ENCODE assay signal across 9 cellular contexts in genomic region chr11:101129203-101129943, GRCh38. TPM values are rescaled to one million over a fixed set of nuclear protein-coding genes. Genes with fewer than 3 reads are reported as not detected.
DNase-seq lines count a peak whose midpoint lies in the region; ATAC-seq and TF ChIP-seq lines count a peak whose summit lies in the region.
"Had no signal": no experiment of that assay in that cellular context is flagged by ENCODE, and none has a peak within 500 bp of the region (broad histone marks: within the 10 kb centered on the region; RNA-seq: fewer than 3 reads in every experiment).

Gene PGR, minus strand, starts transcription at chr11:101129813. Its CDS starts 743 bp downstream, at chr11:101129070.

- no peak within 1 kb of the TSS for H3K9ac ChIP-seq in endodermal cell (ENCODE audit: extremely low read depth, low read length, poor library complexity, severe bottlenecking)

- no peak within 1 kb of the TSS for H3K27ac ChIP-seq in endodermal cell (ENCODE audit: low read depth, low read length)
- H3K27ac ChIP-seq in upper lobe of left lung, result peak within 1 kb of the TSS in 2 of 4 donors; percentile 2 to 78

- H3K9me3 Mint-ChIP-seq in endodermal cell, result no peaks in the 10 kb centered on the region
- H3K9me3 Mint-ChIP-seq in mesothelial cell of epicardium, result no peaks in the 10 kb centered on the region

- TF ChIP-seq EP300 in upper lobe of left lung (IDR thresholded peaks at IDR 0.05), result no peak

- TF ChIP-seq CTCF in endodermal cell (conservative IDR thresholded peaks at IDR 0.05), result no peak
- TF ChIP-seq CTCF in mesothelial cell of epicardium (IDR thresholded peaks at IDR 0.05; ENCODE audit: unreplicated experiment), result no peak
- no peak for TF ChIP-seq CTCF in upper lobe of left lung (IDR thresholded peaks at IDR 0.05)

- H3K4me3 ChIP-seq in endodermal cell (ENCODE audit: low read length), result peak within 1 kb of the TSS; percentile 74
- H3K4me3 ChIP-seq in upper lobe of left lung, result peak within 1 kb of the TSS in 3 of 4 donors; percentile 43 to 55 (median 50)

- peak; percentile 34 for DNase-seq in NCI-H345 (lab: John Stamatoyannopoulos, UW)
- no peak for DNase-seq in NCI-H345 treated with DMSO at 0.1 percent for 48 hours (lab: John Stamatoyannopoulos, UW; ENCODE audit: unreplicated experiment)
- DNase-seq in endodermal cell, result peak; percentile 72
- no peak for DNase-seq in mesothelial cell of epicardium (ENCODE audit: low spot score in 2 of 2, unreplicated experiment in 2 of 2)
- peak in 1 of 2 donors; percentile 62 for DNase-seq in upper lobe of left lung
- no peak for DNase-seq in NCI-H2029 (lab: John Stamatoyannopoulos, UW)
- DNase-seq: stimulated activated CD4-positive, alpha-beta T cell treated with anti-CD3 and anti-CD28 coated beads, Interleukin-12 subunit alpha, Interleukin-12 subunit beta, amount 100 ng/mL, for 4 hours had no signal

- no peak for TF ChIP-seq POLR2A in upper lobe of left lung (IDR thresholded peaks at IDR 0.05)

- H3K36me3 Mint-ChIP-seq in endodermal cell (ENCODE audit: low read depth) (no peaks in the 10 kb centered on the region), mesothelial cell of epicardium (no peaks in the 10 kb centered on the region)

- H3K4me3 Mint-ChIP-seq in endodermal cell (peak within 1 kb of the TSS; percentile 60), mesothelial cell of epicardium (peak within 1 kb of the TSS; percentile 48)

- peaks cover 7% of the 10 kb centered on the region for H3K4me1 Mint-ChIP-seq in endodermal cell
- H3K4me1 Mint-ChIP-seq in mesothelial cell of epicardium, result peaks cover 14% of the 10 kb centered on the region

- H3K4me1 ChIP-seq in endodermal cell (ENCODE audit: control insufficient read depth, insufficient read depth, low read length) (no peaks in the 10 kb centered on the region), upper lobe of left lung (peaks cover 0 to 16% (median 7%) of the 10 kb centered on the region in 4 donors)

- peaks cover 80% of the 10 kb centered on the region for H3K27me3 Mint-ChIP-seq in endodermal cell (ENCODE audit: insufficient read depth)
- H3K27me3 Mint-ChIP-seq in mesothelial cell of epicardium (ENCODE audit: low read depth), result peaks cover 92% of the 10 kb centered on the region

- H3K9me3 ChIP-seq in endodermal cell (ENCODE audit: control insufficient read depth, low read length) (no peaks in the 10 kb centered on the region), upper lobe of left lung (no peaks in the 10 kb centered on the region)

- peaks cover 79% of the 10 kb centered on the region for H3K27me3 ChIP-seq in endodermal cell (ENCODE audit: control insufficient read depth, insufficient read depth, low read length, poor library complexity, severe bottlenecking)
- H3K27me3 ChIP-seq in upper lobe of left lung, result peaks cover 0 to 20% (median 8%) of the 10 kb centered on the region in 4 donors

- H3K36me3 ChIP-seq in endodermal cell (ENCODE audit: control insufficient read depth, insufficient read depth, low read length), result no peaks in the 10 kb centered on the region
- no peaks in the 10 kb centered on the region for H3K36me3 ChIP-seq in upper lobe of left lung

- peak; percentile 36 to 42 for ATAC-seq in upper lobe of left lung (ENCODE audit: low FRiP score in 2 of 2)
- ATAC-seq in GM19035 (IDR thresholded peaks at IDR 0.05; ENCODE audit: unreplicated experiment), result no peak
- ATAC-seq in GM21786 (IDR thresholded peaks at IDR 0.05; ENCODE audit: unreplicated experiment), result no peak

- 1 to 3% methylated on average over 16 to 38 of the region's 38 CpGs for WGBS in endodermal cell (ENCODE audit: insufficient coverage in 1 of 2, insufficient read length in 1 of 2), 2 experiments
- 1 to 6% methylated on average over 18 to 38 of the region's 38 CpGs for WGBS in upper lobe of left lung, 2 donors

- no peak within 1 kb of the TSS for H3K27ac Mint-ChIP-seq in endodermal cell
- no peak within 1 kb of the TSS for H3K27ac Mint-ChIP-seq in mesothelial cell of epicardium

RNA-seq across cellular contexts. Expression of gene PGR, which starts in this region (rescaled TPM):
- not detected for total RNA-seq in endodermal cell
- not detected for polyA plus RNA-seq in endodermal cell (2013, experiment 1 of 2)
- 0.04 TPM for polyA plus RNA-seq in endodermal cell (2013, experiment 2 of 2)
- 0.02 to 0.29 TPM in 2 of 3 replicates, not detected in the other for total RNA-seq in mesothelial cell of epicardium
- total RNA-seq in upper lobe of left lung, result 1 to 10 TPM in 5 of 6 donors, under 1 TPM in 1; 0.94 to 4.2 (median 2.3) TPM

Comparison
In these comparisons a context has a peak if more than half of its experiments do, and no peak if none do; other contexts are left out.
1. Peak in DNase-seq and H3K4me3 ChIP-seq in endodermal cell; RNA of the gene not detected or under 1 TPM.
2. ATAC-seq: peak in upper lobe of left lung (2 of 2); none in GM19035 (single experiment) and GM21786 (single experiment).